ENCODE assay signal across 29 cellular contexts in the genomic region with DNA sequence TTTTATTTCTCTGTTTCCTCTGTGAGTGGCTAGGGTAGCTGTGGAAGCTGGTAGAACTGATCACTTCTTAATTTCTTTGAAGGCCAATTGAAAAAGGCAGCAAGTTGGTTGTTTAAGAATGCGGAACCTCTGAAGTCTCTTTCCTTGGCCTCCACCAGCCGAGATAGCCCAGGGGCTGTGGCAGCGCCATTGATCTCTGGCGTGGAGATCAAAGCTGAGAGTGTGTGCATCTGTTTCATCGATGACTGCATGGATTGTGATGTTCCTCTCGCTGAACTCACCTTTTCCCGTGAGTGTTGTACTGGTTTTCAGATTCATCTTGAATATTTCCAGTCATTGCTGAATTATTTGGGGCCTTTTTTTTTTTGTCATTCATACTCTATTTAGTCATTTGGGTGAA.
"Had no signal": no experiment of that assay in that cellular context is flagged by ENCODE, and none has a peak within 500 bp of the region (broad histone marks: within the 10 kb centered on the region; RNA-seq: fewer than 3 reads in every experiment).

No MANE protein-coding gene starts in this region.

- H3K9me3 Mint-ChIP-seq: dendritic cell treated with granulocyte-macrophage colony-stimulating factor and Interleukin-4, amounts not matched to agents 40 ng/mL and 50 ng/mL, for 4 days; endodermal cell; naive thymus-derived CD4-positive, alpha-beta T cell; nephron; neural progenitor cell; stimulated activated memory B cell treated with anti-CD40 and anti-IgM and Interleukin-4, amounts not matched to agents 10 μg/mL and 1 μg/mL and 100 μg/mL, for 72 hours; stimulated activated naive CD8-positive, alpha-beta T cell treated with anti-CD3 and anti-CD28 coated beads, Interleukin-15, amount 100 ng/mL, for 72 hours had no signal

- H3K4me3 ChIP-seq: colonic mucosa, heart right ventricle, left lung, neural progenitor cell, right lobe of liver, suprapubic skin, transverse colon, vagina had no signal

- H3K4me3 Mint-ChIP-seq: dendritic cell treated with granulocyte-macrophage colony-stimulating factor and Interleukin-4, amounts not matched to agents 40 ng/mL and 50 ng/mL, for 4 days; endodermal cell; naive thymus-derived CD4-positive, alpha-beta T cell; nephron; neural progenitor cell; stimulated activated memory B cell treated with anti-CD40 and anti-IgM and Interleukin-4, amounts not matched to agents 10 μg/mL and 1 μg/mL and 100 μg/mL, for 72 hours; stimulated activated naive CD8-positive, alpha-beta T cell treated with anti-CD3 and anti-CD28 coated beads, Interleukin-15, amount 100 ng/mL, for 72 hours had no signal

- H3K36me3 ChIP-seq: colonic mucosa, neural progenitor cell had no signal

- H2AFZ ChIP-seq: neural progenitor cell had no signal

- H3K9me3 ChIP-seq: colonic mucosa, heart right ventricle, left lung, right lobe of liver, suprapubic skin, transverse colon, vagina had no signal

- DNase-seq: colonic mucosa; effector CD8-positive, alpha-beta T cell; endodermal cell; foreskin keratinocyte; glutamatergic neuron; heart right ventricle; hippocampal formation; left cardiac atrium; left lung; mesenchymal stem cell; midbrain; naive thymus-derived CD4-positive, alpha-beta T cell; posterior cingulate gyrus; retina; right lobe of liver; small intestine; stimulated activated CD4-positive, alpha-beta T cell treated with anti-CD3 and anti-CD28 coated beads, Interleukin-12 subunit alpha, Interleukin-12 subunit beta, amount 100 ng/mL, for 4 hours; stimulated activated CD4-positive, alpha-beta T cell treated with anti-CD3 and anti-CD28 coated beads, Interleukin-2, amount 100 ng/mL, for 24 hours; stimulated activated CD4-positive, alpha-beta T cell treated with anti-CD3 and anti-CD28 coated beads, Interleukin-4, amount 100 ng/mL, for 24 hours; stimulated activated naive CD8-positive, alpha-beta T cell treated with anti-CD3 and anti-CD28 coated beads, Interleukin-15, amount 100 ng/mL, for 72 hours; transverse colon had no signal

- H3K27ac Mint-ChIP-seq: dendritic cell treated with granulocyte-macrophage colony-stimulating factor and Interleukin-4, amounts not matched to agents 40 ng/mL and 50 ng/mL, for 4 days; endodermal cell; naive thymus-derived CD4-positive, alpha-beta T cell; neural progenitor cell; stimulated activated memory B cell treated with anti-CD40 and anti-IgM and Interleukin-4, amounts not matched to agents 10 μg/mL and 1 μg/mL and 100 μg/mL, for 72 hours had no signal

- H3K4me1 ChIP-seq: colonic mucosa, foreskin keratinocyte, left lung, neural progenitor cell, suprapubic skin, transverse colon, vagina had no signal

- H3K27me3 Mint-ChIP-seq: dendritic cell treated with granulocyte-macrophage colony-stimulating factor and Interleukin-4, amounts not matched to agents 40 ng/mL and 50 ng/mL, for 4 days; naive thymus-derived CD4-positive, alpha-beta T cell; stimulated activated memory B cell treated with anti-CD40 and anti-IgM and Interleukin-4, amounts not matched to agents 10 μg/mL and 1 μg/mL and 100 μg/mL, for 72 hours; stimulated activated naive CD8-positive, alpha-beta T cell treated with anti-CD3 and anti-CD28 coated beads, Interleukin-15, amount 100 ng/mL, for 72 hours had no signal

- H3K27me3 ChIP-seq: colonic mucosa, foreskin keratinocyte, heart right ventricle, left lung, neural progenitor cell, right lobe of liver, suprapubic skin, transverse colon, vagina had no signal

- H3K4me1 Mint-ChIP-seq: nephron; neural progenitor cell; stimulated activated memory B cell treated with anti-CD40 and anti-IgM and Interleukin-4, amounts not matched to agents 10 μg/mL and 1 μg/mL and 100 μg/mL, for 72 hours had no signal

- H3K27ac ChIP-seq: colonic mucosa, epithelial cell of prostate, foreskin keratinocyte, heart right ventricle, left lung, neural progenitor cell, right lobe of liver, suprapubic skin, transverse colon, vagina had no signal

- H3K9ac ChIP-seq: neural progenitor cell had no signal

- H3K4me2 ChIP-seq: neural progenitor cell had no signal

- ATAC-seq: esophagus mucosa; foreskin keratinocyte; left cardiac atrium; naive thymus-derived CD4-positive, alpha-beta T cell; right lobe of liver; stimulated activated memory B cell treated with anti-CD40 and anti-IgM and Interleukin-4, amounts not matched to agents 10 μg/mL and 1 μg/mL and 100 μg/mL, for 72 hours; stimulated activated naive CD8-positive, alpha-beta T cell treated with anti-CD3 and anti-CD28 coated beads, Interleukin-15, amount 100 ng/mL, for 72 hours had no signal
